1 cellular context compared by ENCODE assay signal in genomic region chr2:25091265-25091664, GRCh38.
TF ChIP-seq lines count a peak whose summit lies in the region.

No MANE protein-coding gene starts in this region.

TF ChIP-seq in H1, 55 proteins besides CTCF, POLR2A, EP300 and RAD21:
- TF ChIP-seq SP2 (IDR thresholded peaks at IDR 0.05; ENCODE audit: low read length) (no peak), HDAC6 (IDR thresholded peaks at IDR 0.05; ENCODE audit: low read depth, low read length) (no peak), SIX5 (IDR thresholded peaks at IDR 0.05; ENCODE audit: low read depth, low read length) (no peak), RXRA (IDR thresholded peaks at IDR 0.05; ENCODE audit: insufficient read depth, low read depth, low read length) (no peak), TCF12 (IDR thresholded peaks at IDR 0.05; ENCODE audit: low read depth, low read length) (no peak), JUN (IDR thresholded peaks at IDR 0.05; ENCODE audit: low read depth, low read length) (no peak), PHF8 (conservative IDR thresholded peaks at IDR 0.05; ENCODE audit: low read depth, low read length) (no peak), JUND (IDR thresholded peaks at IDR 0.05; ENCODE audit: low read length) (no peak), CTBP2 (IDR thresholded peaks at IDR 0.05; ENCODE audit: borderline replicate concordance, insufficient read depth, insufficient read length, low read length) (no peak), CHD1 (IDR thresholded peaks at IDR 0.05; ENCODE audit: low read depth, low read length) (no peak), GTF2F1 (IDR thresholded peaks at IDR 0.05; ENCODE audit: borderline replicate concordance, low read depth, low read length) (no peak), BCL11A (IDR thresholded peaks at IDR 0.05; ENCODE audit: low read depth in 2 of 2, low read length in 2 of 2) (no peak), KDM5A (IDR thresholded peaks at IDR 0.05; ENCODE audit: low read length) (no peak), ZNF274 (IDR thresholded peaks at IDR 0.05; ENCODE audit: borderline replicate concordance, extremely low read depth, low read length) (no peak), SIN3A (conservative IDR thresholded peaks at IDR 0.05 in 1 of 2, IDR thresholded peaks at IDR 0.05 in 1 of 2; ENCODE audit: low read depth in 1 of 2, low read length in 2 of 2) (no peak), SP4 (IDR thresholded peaks at IDR 0.05; ENCODE audit: low read length) (no peak), E2F6 (IDR thresholded peaks at IDR 0.05) (no peak)
